ENCODE assay signal across 20 cellular contexts in the genomic region with DNA sequence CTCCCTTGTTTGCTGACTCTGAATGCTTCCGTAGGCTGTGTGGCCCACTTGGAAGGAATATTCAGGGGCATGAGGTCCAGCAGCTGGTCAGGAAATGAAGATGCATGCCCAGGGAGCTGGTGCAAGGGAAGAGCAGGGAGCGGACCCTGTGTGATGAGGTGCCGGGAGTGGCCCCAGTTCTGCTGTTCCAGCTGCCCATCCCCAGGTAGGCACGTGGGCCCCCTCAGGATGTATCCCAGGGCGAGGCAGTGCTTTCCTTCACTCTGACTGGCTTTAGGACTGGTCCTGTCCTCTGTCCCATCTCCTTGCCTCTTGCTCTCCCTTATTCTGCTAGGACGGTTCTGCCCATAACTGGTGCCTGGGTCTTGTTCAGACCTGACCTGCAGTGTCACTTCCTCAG. TPM values are rescaled to one million over a fixed set of nuclear protein-coding genes. Genes with fewer than 3 reads are reported as not detected.
DNase-seq lines count a peak whose midpoint lies in the region; ATAC-seq and TF ChIP-seq lines count a peak whose summit lies in the region.
"Had no signal": no experiment of that assay in that cellular context is flagged by ENCODE, and none has a peak within 500 bp of the region (broad histone marks: within the 10 kb centered on the region; RNA-seq: fewer than 3 reads in every experiment).

No MANE protein-coding gene starts in this region.

- H2AK5ac ChIP-seq in neuronal stem cell (ENCODE audit: low read depth, low read length): peak overlapping the region; percentile 60

- H4K8ac ChIP-seq in neuronal stem cell (ENCODE audit: low read depth, low read length): no peak overlapping the region

- H2BK120ac ChIP-seq in neuronal stem cell (ENCODE audit: low read depth, low read length): no peak overlapping the region

- H3K27me3 ChIP-seq in heart left ventricle: no peaks in the 10 kb centered on the region
- peaks cover 0 to 18% (median 0%) of the 10 kb centered on the region in 3 experiments for H3K27me3 ChIP-seq in neuronal stem cell (ENCODE audit: control insufficient read depth in 3 of 3, insufficient read depth in 3 of 3, low read depth in 1 of 3, low read length in 3 of 3)
- H3K27me3 ChIP-seq in aorta (ENCODE audit: control insufficient read depth in 1 of 2, insufficient read depth in 2 of 2, low read length in 1 of 2): no peaks in the 10 kb centered on the region
- no peaks in the 10 kb centered on the region for H3K27me3 ChIP-seq in prostate gland (replicated peaks; ENCODE audit: insufficient read depth)

- H3K14ac ChIP-seq in neuronal stem cell (ENCODE audit: low read length): no peak overlapping the region

- no peak overlapping the region for H2BK15ac ChIP-seq in neuronal stem cell (ENCODE audit: low read length)

- H3K4me3 ChIP-seq in heart left ventricle: no peak overlapping the region
- no peak overlapping the region for H3K4me3 ChIP-seq in neuronal stem cell (ENCODE audit: low read length in 2 of 2)
- H3K4me3 ChIP-seq in aorta (ENCODE audit: low read length in 2 of 2): no peak overlapping the region
- H3K4me3 ChIP-seq in prostate gland: no peak overlapping the region
- H3K4me3 ChIP-seq: PC-9 had no signal

- no peak overlapping the region for H3K4me2 ChIP-seq in neuronal stem cell (ENCODE audit: insufficient read depth, low read length, poor library complexity, severe bottlenecking)
- H3K4me2 ChIP-seq: KMS-11, PC-9 had no signal

- no peak overlapping the region for H4K91ac ChIP-seq in neuronal stem cell (ENCODE audit: low read depth, low read length, poor library complexity)

- no peak overlapping the region for H3K23ac ChIP-seq in neuronal stem cell (ENCODE audit: low read depth, low read length, poor library complexity)

- H3K36me3 ChIP-seq in heart left ventricle (no peaks in the 10 kb centered on the region), neuronal stem cell (replicated peaks in 1 of 2; ENCODE audit: control insufficient read depth in 2 of 2, insufficient read depth in 2 of 2, low read length in 2 of 2) (no peaks in the 10 kb centered on the region), aorta (ENCODE audit: control insufficient read depth in 1 of 2, insufficient read depth in 2 of 2, low read length in 1 of 2) (no peaks in the 10 kb centered on the region), prostate gland (no peaks in the 10 kb centered on the region)

- no peak for ATAC-seq in heart left ventricle
- peak; percentile 24 for ATAC-seq in aorta (ENCODE audit: low FRiP score)

- no peak overlapping the region for H2BK12ac ChIP-seq in neuronal stem cell (ENCODE audit: low read length)

- no peaks in the 10 kb centered on the region for H3K9me3 ChIP-seq in heart left ventricle
- peaks cover 0 to 2% of the 10 kb centered on the region in 2 donors for H3K9me3 ChIP-seq in neuronal stem cell (replicated peaks in 1 of 2; ENCODE audit: control insufficient read depth in 2 of 2, insufficient read depth in 1 of 2, low read depth in 1 of 2, low read length in 2 of 2)
- H3K9me3 ChIP-seq in aorta (ENCODE audit: control insufficient read depth, low read length): peaks cover 1% of the 10 kb centered on the region
- H3K9me3 ChIP-seq in prostate gland: no peaks in the 10 kb centered on the region

- H3K4me1 ChIP-seq in heart left ventricle: peaks cover 0 to 4% (median 0%) of the 10 kb centered on the region in 12 donors
- H3K4me1 ChIP-seq in neuronal stem cell (ENCODE audit: control insufficient read depth in 2 of 2, insufficient read depth in 1 of 2, low read depth in 1 of 2, low read length in 2 of 2): peaks cover 0 to 5% of the 10 kb centered on the region in 2 donors
- H3K4me1 ChIP-seq in aorta (ENCODE audit: control insufficient read depth in 1 of 2, insufficient read depth in 2 of 2, low read length in 2 of 2): no peaks in the 10 kb centered on the region
- no peaks in the 10 kb centered on the region for H3K4me1 ChIP-seq in prostate gland (replicated peaks)

- intact Hi-C loops in cardiac septum (cut with DNase I): no loop called here
- intact Hi-C loops in heart left ventricle (cut with DNase I): no loop called here
- intact Hi-C loops in aorta (cut with DNase I): no loop called here
- intact Hi-C loops in prostate gland (cut with DNase I): no loop called here

- no peak overlapping the region for H3K4ac ChIP-seq in neuronal stem cell (ENCODE audit: low read length)

- H3K9ac ChIP-seq in neuronal stem cell (ENCODE audit: low read depth, low read length, poor library complexity): no peak overlapping the region
- H3K9ac ChIP-seq: KMS-11 had no signal

- TF ChIP-seq POLR2A in heart left ventricle (IDR thresholded peaks at IDR 0.05): no peak
- no peak for TF ChIP-seq POLR2A in prostate gland (IDR thresholded peaks at IDR 0.05)

- 77 to 80% (median 79%) methylated on average over 6 of the region's 6 CpGs for WGBS in heart left ventricle, 4 donors
- no CpG with 5 or more reads among the region's 6 CpGs for WGBS in neuronal stem cell (ENCODE audit: extremely low coverage in 2 of 2, insufficient read length in 2 of 2, insufficient replicate concordance in 1 of 2), 2 donors
- WGBS in aorta, 2 donors: 74 to 78% methylated on average over 5 to 6 of the region's 6 CpGs
- 79% methylated on average over 6 of the region's 6 CpGs for WGBS in prostate gland

- DNase-seq in cardiac septum (ENCODE audit: low spot score): peak; percentile 19
- DNase-seq in heart left ventricle: no peak
- peak; percentile 23 for DNase-seq in islet precursor cell
- no peak for DNase-seq in neuronal stem cell (ENCODE audit: low spot score)
- no peak for DNase-seq in aorta
- no peak for DNase-seq in anterior cingulate cortex (lab: John Stamatoyannopoulos, UW)
- no peak for DNase-seq in prostate gland (ENCODE audit: low spot score)
- no peak for DNase-seq in GM19238 (ENCODE audit: insufficient read length, low spot score)
- DNase-seq: 8988T, C1 segment of cervical spinal cord, COR-L47, GF-D8, NCI-H1048, NCI-H146, NCI-H524, PC-9 had no signal

- no peak overlapping the region for H2AFZ ChIP-seq in neuronal stem cell (ENCODE audit: low read length)
- H2AFZ ChIP-seq: PC-9 had no signal

- H3K79me1 ChIP-seq in neuronal stem cell (ENCODE audit: low read depth, low read length): no peaks in the 10 kb centered on the region

- H3K27ac ChIP-seq in heart left ventricle (no peak overlapping the region), neuronal stem cell (replicated peaks; ENCODE audit: low read length) (no peak overlapping the region), aorta (ENCODE audit: low read depth in 1 of 2, low read length in 2 of 2) (no peak overlapping the region), prostate gland (no peak overlapping the region)
- H3K27ac ChIP-seq: KMS-11, PC-9 had no signal

- H2BK5ac ChIP-seq in neuronal stem cell (ENCODE audit: low read length): no peak overlapping the region

- H3K18ac ChIP-seq in neuronal stem cell (ENCODE audit: low read length): peak overlapping the region; percentile 84

- TF ChIP-seq CTCF in heart left ventricle (IDR thresholded peaks at IDR 0.05) (no peak), prostate gland (IDR thresholded peaks at IDR 0.05) (no peak)

RNA-seq across cellular contexts. Expression of gene FAM3D, which starts 1.1 kb away (rescaled TPM):
- not detected for total RNA-seq in cardiac septum
- total RNA-seq in heart left ventricle: not detected
- under 1 TPM in 1 of 2 donors, not detected in 1; 0.06 TPM for polyA plus RNA-seq in heart left ventricle
- polyA plus RNA-seq in neuronal stem cell (2013, experiment 1 of 2): 0.08 TPM
- polyA plus RNA-seq in neuronal stem cell (2013, experiment 2 of 2): 0.08 TPM
- total RNA-seq in aorta: not detected
- 1 to 10 TPM in 1 of 2 donors, under 1 TPM in 1; 0.54 to 8.8 TPM for polyA plus RNA-seq in aorta
- total RNA-seq in prostate gland: 10 to 100 TPM in 1 of 2 donors, 1 to 10 TPM in 1; 4.7 to 11.6 TPM
- total RNA-seq: Daoy, HepG2, MCF 10A, PC-9 had no signal
- polyA plus RNA-seq: HepG2 had no signal

Comparison
In these comparisons a context has a peak if more than half of its experiments do, and no peak if none do; other contexts are left out.
1. DNase-seq: peak in cardiac septum (single experiment) and islet precursor cell (single experiment); none in heart left ventricle (0 of 5), neuronal stem cell (single experiment), aorta (0 of 2), anterior cingulate cortex (0 of 58), prostate gland (single experiment) and GM19238 (single experiment).